16 cellular contexts compared by ENCODE assay signal in the genomic region with DNA sequence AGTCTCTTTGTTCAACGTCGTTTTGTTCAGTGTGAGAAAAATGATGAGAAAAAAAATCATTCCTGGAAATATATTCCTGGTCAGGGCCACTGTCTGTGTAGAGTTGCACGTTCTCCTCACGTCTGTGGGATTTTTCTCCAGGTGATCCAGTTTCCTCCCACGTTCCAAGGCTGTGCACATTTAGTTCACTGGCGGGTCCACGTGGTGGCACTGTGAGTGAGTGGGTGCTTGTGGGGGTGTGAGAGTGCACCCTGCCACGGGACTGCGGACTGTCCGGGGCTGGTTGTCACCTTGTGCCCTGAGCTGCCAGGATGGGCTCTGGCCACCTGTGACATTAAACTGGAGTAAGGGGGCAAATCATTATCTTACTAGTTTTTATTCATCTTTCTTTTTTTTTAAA.
"Had no signal": no experiment of that assay in that cellular context is flagged by ENCODE, and none has a peak within 500 bp of the region (broad histone marks: within the 10 kb centered on the region; RNA-seq: fewer than 3 reads in every experiment).

No MANE protein-coding gene starts in this region.

- H3K27me3 ChIP-seq: ascending aorta, breast epithelium, foreskin keratinocyte, neural progenitor cell, sigmoid colon, spleen had no signal

- H3K36me3 Mint-ChIP-seq: activated naive CD4-positive, alpha-beta T cell treated with anti-CD3 and anti-CD28 coated beads, Interleukin-2, amount 10 ng/mL, durations not matched to agents 7 days and 5 days; naive B cell had no signal

- H3K36me3 ChIP-seq: ascending aorta, breast epithelium, neural progenitor cell, sigmoid colon had no signal

- H2AFZ ChIP-seq: neural progenitor cell had no signal

- H3K9me3 Mint-ChIP-seq: activated naive CD4-positive, alpha-beta T cell treated with anti-CD3 and anti-CD28 coated beads, Interleukin-2, amount 10 ng/mL, durations not matched to agents 7 days and 5 days; activated T-helper 2 cell treated with anti-CD3 and anti-CD28 coated beads, Interferon-gamma antibody, Interleukin-2, Interleukin-4, amounts not matched to agents 10 μg/mL and 5 μg/mL and 100 μg/mL, durations not matched to agents 14 hours and 24 hours and 36 hours; effector memory CD8-positive, alpha-beta T cell; naive B cell; neural progenitor cell had no signal

- H3K27ac Mint-ChIP-seq: activated naive CD4-positive, alpha-beta T cell treated with anti-CD3 and anti-CD28 coated beads, Interleukin-2, amount 10 ng/mL, durations not matched to agents 7 days and 5 days; effector memory CD8-positive, alpha-beta T cell; neural progenitor cell had no signal

- H3K4me2 ChIP-seq: neural progenitor cell had no signal

- H3K4me1 ChIP-seq: ascending aorta, breast epithelium, sigmoid colon, spleen had no signal

- H3K27ac ChIP-seq: ascending aorta, breast epithelium, foreskin keratinocyte, neural progenitor cell, sigmoid colon, spleen had no signal

- ATAC-seq: effector memory CD8-positive, alpha-beta T cell; foreskin keratinocyte had no signal

- H3K27me3 Mint-ChIP-seq: activated naive CD4-positive, alpha-beta T cell treated with anti-CD3 and anti-CD28 coated beads, Interleukin-2, amount 10 ng/mL, durations not matched to agents 7 days and 5 days; effector memory CD8-positive, alpha-beta T cell; naive B cell had no signal

- H3K9me3 ChIP-seq: ascending aorta, breast epithelium, sigmoid colon, spleen had no signal

- H3K4me3 Mint-ChIP-seq: activated naive CD4-positive, alpha-beta T cell treated with anti-CD3 and anti-CD28 coated beads, Interleukin-2, amount 10 ng/mL, durations not matched to agents 7 days and 5 days; effector memory CD8-positive, alpha-beta T cell; naive B cell; neural progenitor cell had no signal

- H3K4me3 ChIP-seq: ascending aorta, breast epithelium, lung, neural progenitor cell, sigmoid colon, spleen had no signal

- DNase-seq: activated CD4-positive, alpha-beta T cell treated with anti-CD3 and anti-CD28 coated beads, Interleukin-2, amount 50 U/mL, for 4 hours; activated CD4-positive, CD25-positive, alpha-beta regulatory T cell treated with anti-CD3 and anti-CD28 coated beads, Interleukin-2, amount 50 U/mL, for 72 hours; activated naive CD4-positive, alpha-beta T cell treated with anti-CD3 and anti-CD28 coated beads, Interleukin-2, amount 10 ng/mL, durations not matched to agents 7 days and 5 days; activated T-cell treated with anti-CD3 and anti-CD28 coated beads for 4 hours; effector memory CD8-positive, alpha-beta T cell; foreskin keratinocyte; glutamatergic neuron; naive B cell; sigmoid colon; spleen; T-helper 9 cell had no signal
